In the genomic region with DNA sequence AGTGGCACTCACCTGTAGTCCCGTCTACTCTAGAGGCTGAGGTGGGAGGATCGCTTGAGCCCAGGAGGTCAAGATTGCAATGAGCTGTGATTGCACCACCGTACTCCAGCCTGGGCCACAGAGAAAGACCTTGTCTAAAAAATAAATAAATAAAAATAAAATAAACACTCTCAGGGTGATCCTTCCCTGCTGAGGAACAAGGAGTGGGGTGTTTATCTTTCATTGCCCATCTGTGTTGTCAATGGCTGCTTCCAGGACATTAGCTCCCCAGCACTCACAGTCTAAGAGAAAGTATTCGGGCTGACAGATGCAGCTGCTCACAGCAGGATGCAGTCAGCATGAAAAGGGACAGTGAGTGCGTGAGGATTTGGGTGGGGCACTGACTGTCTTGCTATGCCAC, we compare ENCODE assay signal across 18 cellular contexts. TPM values are rescaled to one million over a fixed set of nuclear protein-coding genes. Genes with fewer than 3 reads are reported as not detected.
DNase-seq lines count a peak whose midpoint lies in the region; ATAC-seq, FAIRE-seq and TF ChIP-seq lines count a peak whose summit lies in the region.
"Had no signal": no experiment of that assay in that cellular context is flagged by ENCODE, and none has a peak within 500 bp of the region (broad histone marks: within the 10 kb centered on the region; RNA-seq: fewer than 3 reads in every experiment).

No MANE protein-coding gene starts in this region.

- POLR2A ChIA-PET in HEK293 (lab: Yijun Ruan, JAX), result no interaction called here

- TF ChIP-seq CTCF in HEK293 (tag by site-specific recombination; IDR thresholded peaks at IDR 0.05), result no peak
- no peak for TF ChIP-seq CTCF in ascending aorta (IDR thresholded peaks at IDR 0.05)
- TF ChIP-seq CTCF in pancreas (IDR thresholded peaks at IDR 0.05), result no peak

- H3K27me3 ChIP-seq in ascending aorta (no peaks in the 10 kb centered on the region), aorta (ENCODE audit: control insufficient read depth in 1 of 2, insufficient read depth in 2 of 2, low read length in 1 of 2) (no peaks in the 10 kb centered on the region), pancreas (no peaks in the 10 kb centered on the region)
- H3K27me3 ChIP-seq: BE2C had no signal

- no peaks in the 10 kb centered on the region for H3K36me3 Mint-ChIP-seq in activated naive CD4-positive, alpha-beta T cell treated with anti-CD3 and anti-CD28 coated beads, Interleukin-2, amount 50 U/mL, for 72 hours
- H3K36me3 Mint-ChIP-seq: CD4-positive, alpha-beta memory T cell had no signal

- no peak overlapping the region for H3K27ac Mint-ChIP-seq in activated naive CD4-positive, alpha-beta T cell treated with anti-CD3 and anti-CD28 coated beads, Interleukin-2, amount 50 U/mL, for 72 hours
- H3K27ac Mint-ChIP-seq: CD4-positive, alpha-beta memory T cell had no signal

- intact Hi-C loops in ascending aorta (cut with DNase I), result loop anchor here (10.0 kb wide), 3 partner anchors 463 to 953 kb away; a partner anchor contains a TSS
- intact Hi-C loops in aorta (cut with DNase I), result loop anchor here (5.0 kb wide), 1 partner anchor 466 kb away; no protein-coding TSS in a partner anchor
- intact Hi-C loops in pancreas (cut with DNase I), result no loop called here

- H3K4me3 ChIP-seq in HEK293 (ENCODE audit: low read depth, low read length) (no peak overlapping the region), ascending aorta (no peak overlapping the region), aorta (ENCODE audit: low read length in 2 of 2) (no peak overlapping the region), pancreas (no peak overlapping the region)
- H3K4me3 ChIP-seq: HAP-1 had no signal

- H3K9me3 Mint-ChIP-seq in activated naive CD4-positive, alpha-beta T cell treated with anti-CD3 and anti-CD28 coated beads, Interleukin-2, amount 50 U/mL, for 72 hours, result no peaks in the 10 kb centered on the region
- H3K9me3 Mint-ChIP-seq: CD4-positive, alpha-beta memory T cell had no signal

- FAIRE-seq in pancreas (lab: Jason Lieb, UNC), result no peak
- FAIRE-seq: A204.1, D721Med, GM12892, H1 had no signal

- DNase-seq in NCI-H345 treated with DMSO at 0.1 percent for 48 hours (lab: John Stamatoyannopoulos, UW; ENCODE audit: unreplicated experiment) (peak; percentile 12), ascending aorta (ENCODE audit: low spot score in 2 of 2) (no peak), aorta (no peak), pancreas (no peak)
- no peak for DNase-seq in activated naive CD4-positive, alpha-beta T cell treated with anti-CD3 and anti-CD28 coated beads, Interleukin-2, amount 50 U/mL, for 72 hours (ENCODE audit: low spot score in 2 of 2)
- DNase-seq: BE2C; CD4-positive, alpha-beta memory T cell; DMS153; DND-41; GDM1 had no signal

- WGBS in aorta, 2 donors, result 81 to 83% methylated on average over 5 of the region's 5 CpGs
- 71 to 85% methylated on average over 5 of the region's 5 CpGs for WGBS in pancreas, 2 donors

- no peak for ATAC-seq in aorta (ENCODE audit: low FRiP score)
- ATAC-seq in pancreas, result no peak
- no peak for ATAC-seq in activated naive CD4-positive, alpha-beta T cell treated with anti-CD3 and anti-CD28 coated beads, Interleukin-2, amount 50 U/mL, for 72 hours
- no peak for ATAC-seq in GM19397 (IDR thresholded peaks at IDR 0.05; ENCODE audit: unreplicated experiment)

- H3K36me3 ChIP-seq in HEK293 (ENCODE audit: control insufficient read depth in 2 of 2, insufficient read depth in 1 of 2, low read length in 2 of 2), result no peaks in the 10 kb centered on the region
- H3K36me3 ChIP-seq in ascending aorta, result no peaks in the 10 kb centered on the region
- no peaks in the 10 kb centered on the region for H3K36me3 ChIP-seq in aorta (ENCODE audit: control insufficient read depth in 1 of 2, insufficient read depth in 2 of 2, low read length in 1 of 2)
- H3K36me3 ChIP-seq in pancreas, result no peaks in the 10 kb centered on the region
- H3K36me3 ChIP-seq: BE2C, HAP-1 had no signal

- H3K4me1 ChIP-seq in HEK293 (ENCODE audit: control insufficient read depth, insufficient read depth, low read length) (no peaks in the 10 kb centered on the region), ascending aorta (peaks cover 0 to 2% of the 10 kb centered on the region in 2 donors), aorta (ENCODE audit: control insufficient read depth in 1 of 2, insufficient read depth in 2 of 2, low read length in 2 of 2) (no peaks in the 10 kb centered on the region), pancreas (no peaks in the 10 kb centered on the region)
- H3K4me1 ChIP-seq: BE2C, HAP-1 had no signal

- H3K9me3 ChIP-seq in HEK293 (ENCODE audit: control insufficient read depth, insufficient read depth, low read depth, low read length) (no peaks in the 10 kb centered on the region), ascending aorta (no peaks in the 10 kb centered on the region), aorta (ENCODE audit: control insufficient read depth, low read length) (no peaks in the 10 kb centered on the region), pancreas (no peaks in the 10 kb centered on the region)
- H3K9me3 ChIP-seq: BE2C, HAP-1 had no signal

- H3K27ac ChIP-seq in HEK293 (ENCODE audit: extremely low read depth, low read depth, low read length) (no peak overlapping the region), ascending aorta (peak overlapping the region; percentile 61 to 63), aorta (ENCODE audit: low read depth in 1 of 2, low read length in 2 of 2) (peak overlapping the region; percentile 22 to 64), pancreas (no peak overlapping the region)
- H3K27ac ChIP-seq: C4-2B had no signal

- CTCF ChIA-PET in HEK293 (lab: Yijun Ruan, JAX), result interaction anchor here (0.6 to 11.3 kb wide), 3 partner anchors 8 to 465 kb away, joined by 4 to 195 read pairs (median 5); no protein-coding TSS in a partner anchor

TF ChIP-seq in HEK293, 187 proteins besides CTCF, POLR2A, EP300 and RAD21:
- peak; percentile 82 for TF ChIP-seq ZNF707 (tag by site-specific recombination; IDR thresholded peaks at IDR 0.05)
- TF ChIP-seq ZNF266 (tag by site-specific recombination; IDR thresholded peaks at IDR 0.05; ENCODE audit: low read depth), result no peak
TF ChIP-seq in HEK293: peak in this region for 1.

RNA-seq across cellular contexts. Expression of a gene that starts 31.4 kb away (rescaled TPM):
- 96.1 TPM for total RNA-seq in ascending aorta
- total RNA-seq in aorta, result 10 to 100 TPM; 62.9 to 65.8 TPM
- polyA plus RNA-seq in aorta, result 10 to 100 TPM; 11.9 to 45.2 TPM
- 10 to 100 TPM; 13.8 to 29.5 (median 19.7) TPM for total RNA-seq in pancreas
- 10 to 100 TPM; 19.2 to 31.3 TPM for polyA plus RNA-seq in pancreas
- total RNA-seq in activated naive CD4-positive, alpha-beta T cell treated with anti-CD3 and anti-CD28 coated beads, Interleukin-2, amount 50 U/mL, for 72 hours, result 10 to 100 TPM; 69.7 to 76.2 TPM

Comparison
In these comparisons a context has a peak if more than half of its experiments do, and no peak if none do; other contexts are left out.
1. H3K27ac ChIP-seq: peak in ascending aorta (2 of 2) and aorta (2 of 2); none in HEK293 (single experiment) and pancreas (0 of 4).
2. intact Hi-C loops: an anchor here in ascending aorta (10.0 kb wide) and aorta (5.0 kb wide); none called in pancreas.